ENCODE assay signal across 14 cellular contexts in genomic region chr11:31805037-31805628, GRCh38. TPM values are rescaled to one million over a fixed set of nuclear protein-coding genes. Genes with fewer than 3 reads are reported as not detected.
DNase-seq lines count a peak whose midpoint lies in the region; ATAC-seq and TF ChIP-seq lines count a peak whose summit lies in the region.
"Had no signal": no experiment of that assay in that cellular context is flagged by ENCODE, and none has a peak within 500 bp of the region (broad histone marks: within the 10 kb centered on the region; RNA-seq: fewer than 3 reads in every experiment).

No MANE protein-coding gene starts in this region.

- H3K27ac Mint-ChIP-seq in CD4-positive, CD25-positive, alpha-beta regulatory T cell = no peak overlapping the region
- H3K27ac Mint-ChIP-seq in brain (peak overlapping the region; percentile 90 to 99 (median 97)), naive B cell (peak overlapping the region in 4 of 6 donors; percentile 13 to 97 (median 91))

- no peaks in the 10 kb centered on the region for H3K36me3 Mint-ChIP-seq in CD4-positive, CD25-positive, alpha-beta regulatory T cell
- H3K36me3 Mint-ChIP-seq in brain (peaks cover 60% of the 10 kb centered on the region), naive B cell (peaks cover 11 to 71% of the 10 kb centered on the region in 2 donors)

- peaks cover 91% of the 10 kb centered on the region for H3K27me3 Mint-ChIP-seq in CD4-positive, CD25-positive, alpha-beta regulatory T cell
- H3K27me3 Mint-ChIP-seq in brain (peaks cover 58% of the 10 kb centered on the region), naive B cell (peaks cover 76 to 87% (median 86%) of the 10 kb centered on the region in 3 donors)

- H3K4me1 Mint-ChIP-seq in CD4-positive, CD25-positive, alpha-beta regulatory T cell = peaks cover 21 to 67% (median 40%) of the 10 kb centered on the region in 4 donors
- H3K4me1 Mint-ChIP-seq in brain = peaks cover 70% of the 10 kb centered on the region
- peaks cover 35 to 37% (median 36%) of the 10 kb centered on the region in 3 donors for H3K4me1 Mint-ChIP-seq in naive B cell

- H3K27ac ChIP-seq in CD4-positive, CD25-positive, alpha-beta regulatory T cell (ENCODE audit: insufficient read depth, low read length, poor library complexity, severe bottlenecking) = no peak overlapping the region
- H3K27ac ChIP-seq: neutrophil, Peyer's patch, uterus had no signal

- H3K36me3 ChIP-seq in CD4-positive, CD25-positive, alpha-beta regulatory T cell (ENCODE audit: control insufficient read depth, insufficient read depth, low read length) = no peaks in the 10 kb centered on the region
- H3K36me3 ChIP-seq in H7 (replicated peaks; ENCODE audit: control insufficient read depth, insufficient read depth, low read length) = no peaks in the 10 kb centered on the region
- H3K36me3 ChIP-seq: neutrophil, Peyer's patch, uterus had no signal

- DNase-seq in CD4-positive, CD25-positive, alpha-beta regulatory T cell = no peak
- DNase-seq in H7 (peak; percentile 85), naive B cell (no peak), HUDEP-2 (lab: John Stamatoyannopoulos, UW; ENCODE audit: unreplicated experiment in 76 of 76) (no peak), NCI-H82 treated with DMSO at 0.1 percent for 48 hours (lab: John Stamatoyannopoulos, UW; ENCODE audit: unreplicated experiment) (no peak), glomerular visceral epithelial cell (ENCODE audit: extremely low spot score) (no peak)
- DNase-seq: Calu3, NCI-H187, uterus had no signal

- peaks cover 9 to 28% of the 10 kb centered on the region in 2 experiments for H3K9me3 ChIP-seq in CD4-positive, CD25-positive, alpha-beta regulatory T cell (ENCODE audit: control insufficient read depth in 2 of 2, low read length in 2 of 2)
- H3K9me3 ChIP-seq: neutrophil, uterus had no signal

- peaks cover 0 to 36% (median 7%) of the 10 kb centered on the region in 7 donors for H3K9me3 Mint-ChIP-seq in CD4-positive, CD25-positive, alpha-beta regulatory T cell
- H3K9me3 Mint-ChIP-seq in brain (peaks cover 0 to 4% (median 3%) of the 10 kb centered on the region in 5 experiments), naive B cell (peaks cover 21 to 58% (median 55%) of the 10 kb centered on the region in 7 donors)

- peaks cover 67% of the 10 kb centered on the region for H3K27me3 ChIP-seq in CD4-positive, CD25-positive, alpha-beta regulatory T cell (ENCODE audit: control insufficient read depth, insufficient read depth, low read length)
- H3K27me3 ChIP-seq in H7 (ENCODE audit: control insufficient read depth, insufficient read depth, low read length) = peaks cover 100% of the 10 kb centered on the region

- TF ChIP-seq CTCF in brain (conservative IDR thresholded peaks at IDR 0.05) = no peak

- H3K4me3 Mint-ChIP-seq in CD4-positive, CD25-positive, alpha-beta regulatory T cell = peak overlapping the region; percentile 68 to 81 (median 70)
- H3K4me3 Mint-ChIP-seq in brain (peak overlapping the region; percentile 82 to 98 (median 93)), naive B cell (peak overlapping the region in 6 of 8 donors; percentile 30 to 77 (median 74))

- no peak for ATAC-seq in CD4-positive, CD25-positive, alpha-beta regulatory T cell (ENCODE audit: low read depth in 2 of 2)
- no peak for ATAC-seq in naive B cell (ENCODE audit: low read depth in 2 of 2)
- no peak for ATAC-seq in GM19351 (IDR thresholded peaks at IDR 0.05; ENCODE audit: unreplicated experiment)
- ATAC-seq: activated CD4-positive, CD25-positive, alpha-beta regulatory T cell treated with anti-CD3 and anti-CD28 coated beads, Interleukin-2, amount 50 U/mL, for 24 hours had no signal

- H3K4me1 ChIP-seq in CD4-positive, CD25-positive, alpha-beta regulatory T cell (ENCODE audit: control insufficient read depth, insufficient read depth, low read length, poor library complexity, severe bottlenecking) = peaks cover 32% of the 10 kb centered on the region

- H3K4me3 ChIP-seq in CD4-positive, CD25-positive, alpha-beta regulatory T cell (ENCODE audit: low read depth, low read length) = no peak overlapping the region
- 0 out of 2 replicates have a peak overlapping the region, but pooled peaks have one; percentile 4 for H3K4me3 ChIP-seq in H7 (ENCODE audit: insufficient read depth, low read depth, low read length)
- H3K4me3 ChIP-seq: uterus had no signal

RNA-seq across cellular contexts. Expression of gene PAX6, which starts 6.0 kb away (rescaled TPM):
- not detected for total RNA-seq in CD4-positive, CD25-positive, alpha-beta regulatory T cell
- polyA plus RNA-seq in CD4-positive, CD25-positive, alpha-beta regulatory T cell = not detected
- total RNA-seq in H7 (2014; rRNA removed; shearing (Covaris generic)) = 12.3 and 23.3 TPM in 2 replicates
- 16.7 TPM for polyA plus RNA-seq in brain (ENCODE audit: insufficient read depth, low read depth, low replicate concordance)
- polyA plus RNA-seq in naive B cell (ENCODE audit: low read depth in 6 of 6) = not detected

Comparison
In these comparisons a context has a peak if more than half of its experiments do, and no peak if none do; other contexts are left out.
1. H3K27ac Mint-ChIP-seq: peak in brain (5 of 5) and naive B cell (4 of 6); none in CD4-positive, CD25-positive, alpha-beta regulatory T cell (0 of 3).
2. RNA of gene PAX6, which starts 6.0 kb away (polyA plus RNA-seq): 16.7 TPM in brain (single experiment); not detected in CD4-positive, CD25-positive, alpha-beta regulatory T cell and not detected in naive B cell; every median in the first group is over 10 times any median in the second.
3. Peak in every context shown above with its lines, with median percentiles within 50 percentile points of each other: H3K4me3 Mint-ChIP-seq.